Comparison of ENCODE assay signal across 29 cellular contexts in the genomic region with DNA sequence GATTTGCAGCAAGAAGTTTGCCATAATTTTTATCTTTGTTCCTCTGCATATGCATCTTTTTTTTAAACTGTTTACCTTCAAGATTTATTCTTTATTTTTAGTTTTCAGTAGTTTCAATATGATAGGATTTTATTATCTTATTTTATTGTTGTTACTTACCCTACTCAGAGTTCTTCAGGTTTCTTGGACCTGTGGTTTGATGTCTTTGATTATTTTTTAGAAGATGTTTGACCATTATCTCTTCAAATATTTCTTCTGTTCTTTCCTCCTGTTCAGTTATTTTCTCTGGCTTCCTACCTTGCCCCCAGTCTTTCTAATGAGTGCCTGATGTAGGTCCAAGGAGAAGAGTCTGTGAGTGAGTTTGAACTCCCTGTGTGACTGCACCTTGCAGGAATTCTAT.
"Had no signal": no experiment of that assay in that cellular context is flagged by ENCODE, and none has a peak within 500 bp of the region (broad histone marks: within the 10 kb centered on the region; RNA-seq: fewer than 3 reads in every experiment).

No MANE protein-coding gene starts in this region.

- H3K4me1 ChIP-seq: adrenal gland, body of pancreas, breast epithelium had no signal

- H3K36me3 ChIP-seq: adrenal gland, ascending aorta, brain microvascular endothelial cell, breast epithelium, cardiac muscle cell had no signal

- H3K27ac ChIP-seq: adrenal gland, ascending aorta, body of pancreas, brain microvascular endothelial cell, breast epithelium, cardiac muscle cell had no signal

- H3K9me3 ChIP-seq: adrenal gland, ascending aorta, body of pancreas, breast epithelium had no signal

- H3K4me3 ChIP-seq: adrenal gland, ascending aorta, body of pancreas, breast epithelium, cardiac muscle cell had no signal

- DNase-seq: activated effector memory CD4-positive, alpha-beta T cell treated with anti-CD3 and anti-CD28 coated beads, Interleukin-2, amount 50 U/mL, for 16 hours; activated effector memory CD4-positive, alpha-beta T cell treated with Interleukin-2 at 50 U/mL for 16 hours; activated gamma-delta T cell; activated gamma-delta T cell treated with Interleukin-2 at 50 U/mL for 16 hours; activated naive CD4-positive, alpha-beta T cell; activated naive CD4-positive, alpha-beta T cell treated with anti-CD3 and anti-CD28 coated beads for 36 hours; activated naive CD4-positive, alpha-beta T cell treated with anti-CD3 and anti-CD28 coated beads, Interleukin-2, amount 10 ng/mL, durations not matched to agents 7 days and 5 days; activated naive CD4-positive, alpha-beta T cell treated with anti-CD3 and anti-CD28 coated beads, Interleukin-2, amount 50 U/mL, for 16 hours; activated naive CD4-positive, alpha-beta T cell treated with Interleukin-2 at 50 U/mL for 16 hours; activated naive CD8-positive, alpha-beta T cell treated with anti-CD3 and anti-CD28 coated beads for 36 hours; activated naive CD8-positive, alpha-beta T cell treated with anti-CD3 and anti-CD28 coated beads, Interleukin-2, amount 10 ng/mL, durations not matched to agents 7 days and 5 days; activated naive CD8-positive, alpha-beta T cell treated with anti-CD3 and anti-CD28 coated beads, Interleukin-2, amount 50 U/mL, for 24 hours; activated T-cell treated with anti-CD3 and anti-CD28 coated beads, Interleukin-2, amount 50 U/mL, for 24 hours; activated T-cell treated with anti-CD3 and anti-CD28 coated beads, Interleukin-2, amount 50 U/mL, for 4 hours; activated T-cell treated with anti-CD3 and anti-CD28 coated beads, Interleukin-2, amount 50 U/mL, for 48 hours; activated T-cell treated with anti-CD3 and anti-CD28 coated beads, Interleukin-2, amount 50 U/mL, for 72 hours; adrenal gland; amniotic stem cell; amygdala; anterior cingulate cortex; aorta; body of pancreas; brain microvascular endothelial cell; caudate nucleus; central memory CD4-positive, alpha-beta T cell; cerebellar nuclear complex had no signal
